29 cellular contexts compared by ENCODE assay signal in the genomic region with DNA sequence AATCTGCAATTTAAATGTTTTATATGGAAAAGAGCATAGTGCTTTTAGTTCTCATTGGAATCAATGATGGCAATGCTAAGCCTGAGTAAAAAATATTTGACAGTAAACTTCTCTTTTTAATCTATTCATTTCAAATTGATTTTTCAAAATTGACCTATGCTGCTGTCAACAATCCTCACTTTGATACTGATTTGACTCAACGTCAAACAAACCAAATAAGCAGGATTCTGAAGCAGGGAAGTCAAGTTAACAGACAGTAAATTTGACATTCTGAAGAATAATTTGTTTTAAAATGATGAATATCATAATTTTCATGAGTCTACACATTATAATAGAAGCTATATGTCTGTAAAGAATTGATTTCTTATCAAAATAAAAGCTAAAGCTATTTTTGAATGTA.
DNase-seq lines count a peak whose midpoint lies in the region; TF ChIP-seq lines count a peak whose summit lies in the region.
"Had no signal": no experiment of that assay in that cellular context is flagged by ENCODE, and none has a peak within 500 bp of the region (broad histone marks: within the 10 kb centered on the region; RNA-seq: fewer than 3 reads in every experiment).

No MANE protein-coding gene starts in this region.

- no peaks in the 10 kb centered on the region for H3K9me2 ChIP-seq in neural cell (ENCODE audit: insufficient read depth, low read length)

- TF ChIP-seq CTCF in neural cell (IDR thresholded peaks at IDR 0.05; ENCODE audit: poor library complexity, severe bottlenecking): no peak
- no peak for TF ChIP-seq CTCF in progenitor cell of endocrine pancreas (IDR thresholded peaks at IDR 0.05; ENCODE audit: unreplicated experiment)

- peaks cover 18% of the 10 kb centered on the region for H3K9me3 Mint-ChIP-seq in progenitor cell of endocrine pancreas (ENCODE audit: low read depth)

- no peaks in the 10 kb centered on the region for H4K20me1 ChIP-seq in neural cell (ENCODE audit: insufficient read depth)
- H4K20me1 ChIP-seq: BLaER1; BLaER1 treated with 17β-estradiol and CSF1 and Interleukin-3, amounts not matched to agents 10 nM and 100 nM had no signal

- no peaks in the 10 kb centered on the region for H3K79me2 ChIP-seq in neural cell (replicated peaks; ENCODE audit: insufficient read depth, low read length)

- H2AFZ ChIP-seq in neural cell (ENCODE audit: low read depth, low read length): no peak overlapping the region

- no peak overlapping the region for H3K4me2 ChIP-seq in neural cell (ENCODE audit: low read length)
- H3K4me2 ChIP-seq: A549; BLaER1; BLaER1 treated with 17β-estradiol and CSF1 and Interleukin-3, amounts not matched to agents 10 nM and 100 nM had no signal

- no peaks in the 10 kb centered on the region for H3K36me3 Mint-ChIP-seq in progenitor cell of endocrine pancreas (ENCODE audit: insufficient read depth)
- H3K36me3 Mint-ChIP-seq: CD14-positive monocyte; CD4-positive, alpha-beta memory T cell; CD4-positive, CD25-positive, alpha-beta regulatory T cell; CD8-positive, alpha-beta memory T cell; CD8-positive, alpha-beta T cell had no signal

- H3K4me3 ChIP-seq in neural cell (ENCODE audit: low read length): no peak overlapping the region
- H3K4me3 ChIP-seq: A549; BLaER1; BLaER1 treated with 17β-estradiol and CSF1 and Interleukin-3, amounts not matched to agents 10 nM and 100 nM had no signal

- peak; percentile 89 for TF ChIP-seq EP300 in neural cell (conservative IDR thresholded peaks at IDR 0.05; ENCODE audit: poor library complexity, severe bottlenecking)

- no peak overlapping the region for H3K9ac ChIP-seq in neural cell (ENCODE audit: low read length)
- H3K9ac ChIP-seq: BLaER1; BLaER1 treated with 17β-estradiol and CSF1 and Interleukin-3, amounts not matched to agents 10 nM and 100 nM had no signal

- no peaks in the 10 kb centered on the region for H3K9me3 ChIP-seq in neural cell (ENCODE audit: low read length)
- H3K9me3 ChIP-seq: A549, BE2C, Caco-2 had no signal

- H3K4me1 Mint-ChIP-seq in progenitor cell of endocrine pancreas (ENCODE audit: low read depth): no peaks in the 10 kb centered on the region
- H3K4me1 Mint-ChIP-seq: B cell; CD14-positive monocyte; CD4-positive, alpha-beta memory T cell; CD4-positive, CD25-positive, alpha-beta regulatory T cell; CD8-positive, alpha-beta memory T cell had no signal

- no peak for TF ChIP-seq RAD21 in neural cell (conservative IDR thresholded peaks at IDR 0.05)

- no peaks in the 10 kb centered on the region for H3K27me3 Mint-ChIP-seq in progenitor cell of endocrine pancreas
- H3K27me3 Mint-ChIP-seq: B cell; CD4-positive, alpha-beta memory T cell; CD4-positive, alpha-beta T cell; CD4-positive, CD25-positive, alpha-beta regulatory T cell; CD8-positive, alpha-beta memory T cell had no signal

- no peak for DNase-seq in progenitor cell of endocrine pancreas (ENCODE audit: low spot score, unreplicated experiment)
- DNase-seq: 8988T; ACHN; AML-193; BE2C; C1 segment of cervical spinal cord; Caco-2; Calu3; CD4-positive, alpha-beta memory T cell; CD4-positive, alpha-beta T cell; CD4-positive, CD25-positive, alpha-beta regulatory T cell; CD8-positive, alpha-beta memory T cell; CD8-positive, alpha-beta T cell; COR-L47; DMS 273 treated with DMSO at 0.1 percent for 48 hours; DMS153; DMS53; DMS79; DMS79 treated with DMSO at 0.1 percent for 48 hours; DND-41; EL had no signal

- no peak overlapping the region for H3K27ac Mint-ChIP-seq in progenitor cell of endocrine pancreas
- H3K27ac Mint-ChIP-seq: B cell; CD14-positive monocyte; CD4-positive, alpha-beta memory T cell; CD4-positive, alpha-beta T cell; CD4-positive, CD25-positive, alpha-beta regulatory T cell; CD8-positive, alpha-beta memory T cell; CD8-positive, alpha-beta T cell had no signal

- no peaks in the 10 kb centered on the region for H3K27me3 ChIP-seq in neural cell (ENCODE audit: insufficient read depth, low read depth, low read length)
- H3K27me3 ChIP-seq: BE2C; BLaER1; BLaER1 treated with 17β-estradiol and CSF1 and Interleukin-3, amounts not matched to agents 10 nM and 100 nM had no signal

- H3K4me3 Mint-ChIP-seq in progenitor cell of endocrine pancreas (ENCODE audit: low read depth): no peak overlapping the region
- H3K4me3 Mint-ChIP-seq: B cell; CD14-positive monocyte; CD4-positive, alpha-beta memory T cell; CD4-positive, alpha-beta T cell; CD4-positive, CD25-positive, alpha-beta regulatory T cell; CD8-positive, alpha-beta memory T cell; CD8-positive, alpha-beta T cell had no signal

- H3K36me3 ChIP-seq in neural cell (ENCODE audit: insufficient read depth, low read length): no peaks in the 10 kb centered on the region
- H3K36me3 ChIP-seq: BE2C; BLaER1; BLaER1 treated with 17β-estradiol and CSF1 and Interleukin-3, amounts not matched to agents 10 nM and 100 nM had no signal

- no peaks in the 10 kb centered on the region for H3F3A ChIP-seq in neural cell (ENCODE audit: insufficient read depth, low read length, poor library complexity, severe bottlenecking)

- H3K27ac ChIP-seq in neural cell (ENCODE audit: low read length): no peak overlapping the region
- H3K27ac ChIP-seq: 22Rv1; A549; BLaER1; BLaER1 treated with 17β-estradiol and CSF1 and Interleukin-3, amounts not matched to agents 10 nM and 100 nM; C4-2B had no signal

TF ChIP-seq in neural cell, 6 proteins besides CTCF, POLR2A, EP300 and RAD21:
- TF ChIP-seq POLR2AphosphoS5 (IDR thresholded peaks at IDR 0.05) (peak; percentile 57), MXI1 (conservative IDR thresholded peaks at IDR 0.05; ENCODE audit: poor library complexity, severe bottlenecking) (no peak)
